9 cellular contexts compared by ENCODE assay signal in the genomic region with DNA sequence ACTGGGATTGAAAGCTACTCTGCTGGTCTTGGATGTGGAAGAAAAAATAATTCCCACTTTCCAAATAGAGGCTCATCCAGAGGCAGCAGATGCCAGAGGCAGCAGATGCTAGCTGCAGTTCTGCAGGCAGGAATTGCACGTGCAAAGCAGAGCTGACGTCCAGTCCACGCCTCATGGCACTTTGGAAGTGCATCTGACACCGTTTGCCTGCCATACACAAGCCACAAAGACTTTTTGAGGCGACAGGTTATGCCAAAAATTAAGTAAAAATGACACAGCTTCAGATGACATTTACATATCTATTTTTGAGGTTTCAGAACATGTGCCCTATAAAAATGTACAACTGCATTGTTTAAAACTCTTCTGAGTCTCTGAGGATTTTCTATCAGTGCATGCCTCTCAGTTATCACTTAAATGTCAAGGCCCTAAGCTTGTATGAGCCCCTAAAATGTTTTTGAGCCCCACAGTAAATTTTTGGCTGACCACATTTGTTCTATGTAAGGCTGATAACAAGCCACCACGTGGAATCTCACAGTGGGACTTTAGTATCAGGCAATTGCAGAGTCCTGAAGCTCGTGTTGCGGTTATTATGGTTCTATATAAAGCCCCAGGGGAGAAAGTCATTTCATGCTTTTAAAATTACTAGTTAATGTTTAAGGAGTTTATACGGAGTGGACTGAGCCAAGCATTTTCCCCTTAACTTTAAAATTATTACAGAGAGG.
DNase-seq lines count a peak whose midpoint lies in the region; ATAC-seq and TF ChIP-seq lines count a peak whose summit lies in the region.
"Had no signal": no experiment of that assay in that cellular context is flagged by ENCODE, and none has a peak within 500 bp of the region (broad histone marks: within the 10 kb centered on the region; RNA-seq: fewer than 3 reads in every experiment).

No MANE protein-coding gene starts in this region.

- ATAC-seq in GM19035 (IDR thresholded peaks at IDR 0.05; ENCODE audit: unreplicated experiment) (peak; percentile 68), HG03135 (IDR thresholded peaks at IDR 0.05; ENCODE audit: unreplicated experiment) (peak; percentile 83), upper lobe of right lung (no peak), gastrocnemius medialis (no peak)
- ATAC-seq in activated CD8-positive, alpha-beta T cell treated with anti-CD3 and anti-CD28 coated beads, Interleukin-2, amount 10 ng/mL, durations not matched to agents 7 days and 5 days: peak; percentile 17

- peak overlapping the region; percentile 8 for H3K27ac Mint-ChIP-seq in activated CD8-positive, alpha-beta T cell treated with anti-CD3 and anti-CD28 coated beads, Interleukin-2, amount 10 ng/mL, durations not matched to agents 7 days and 5 days

- no peaks in the 10 kb centered on the region for H3K27me3 Mint-ChIP-seq in activated CD8-positive, alpha-beta T cell treated with anti-CD3 and anti-CD28 coated beads, Interleukin-2, amount 10 ng/mL, durations not matched to agents 7 days and 5 days (ENCODE audit: low read depth)

- H3K36me3 Mint-ChIP-seq in activated CD8-positive, alpha-beta T cell treated with anti-CD3 and anti-CD28 coated beads, Interleukin-2, amount 10 ng/mL, durations not matched to agents 7 days and 5 days (ENCODE audit: low read depth): peaks cover 17% of the 10 kb centered on the region

- TF ChIP-seq POLR2A in gastrocnemius medialis (IDR thresholded peaks at IDR 0.05): no peak

- no peak overlapping the region for H3K4me3 Mint-ChIP-seq in activated CD8-positive, alpha-beta T cell treated with anti-CD3 and anti-CD28 coated beads, Interleukin-2, amount 10 ng/mL, durations not matched to agents 7 days and 5 days

- POLR2A ChIA-PET in AG04450 (lab: Yijun Ruan, JAX): interaction anchor here (0.6 to 1.5 kb wide), 2 partner anchors 81 to 219 kb away, joined by 3 to 4 read pairs; no protein-coding TSS in a partner anchor
- POLR2A ChIA-PET in activated CD8-positive, alpha-beta T cell treated with anti-CD3 and anti-CD28 coated beads, Interleukin-2, amount 10 ng/mL, durations not matched to agents 7 days and 5 days (lab: Charles Lee): interaction anchor here (0.5 kb wide), 1 partner anchor 18 kb away, joined by 3 read pairs; no protein-coding TSS in a partner anchor

- H3K4me3 ChIP-seq in AG04450 (ENCODE audit: low read depth, low read length) (no peak overlapping the region), upper lobe of right lung (no peak overlapping the region), gastrocnemius medialis (no peak overlapping the region)

- H3K9me3 ChIP-seq in AG04450 (ENCODE audit: control insufficient read depth, insufficient read depth, low read length) (no peaks in the 10 kb centered on the region), upper lobe of right lung (no peaks in the 10 kb centered on the region), gastrocnemius medialis (no peaks in the 10 kb centered on the region)

- H3K4me1 ChIP-seq in upper lobe of right lung (peaks cover 9% of the 10 kb centered on the region), gastrocnemius medialis (peaks cover 0 to 11% of the 10 kb centered on the region in 2 donors)

- CTCF ChIA-PET in AG04450 (lab: Charles Lee): no interaction called here
- CTCF ChIA-PET in activated CD8-positive, alpha-beta T cell treated with anti-CD3 and anti-CD28 coated beads, Interleukin-2, amount 10 ng/mL, durations not matched to agents 7 days and 5 days (lab: Charles Lee): interaction anchor here (0.8 to 1.3 kb wide), 6 partner anchors 11 to 92 kb away, joined by 3 to 4 read pairs (median 3); no protein-coding TSS in a partner anchor

- intact Hi-C loops in upper lobe of right lung (cut with DNase I) (no loop called here), gastrocnemius medialis (cut with DNase I; ENCODE audit: low total_unique reads) (no loop called here)

- no peak for TF ChIP-seq CTCF in AG04450 (IDR thresholded peaks at IDR 0.05; ENCODE audit: low read depth, low read length)
- no peak for TF ChIP-seq CTCF in upper lobe of right lung (IDR thresholded peaks at IDR 0.05)
- TF ChIP-seq CTCF in gastrocnemius medialis (IDR thresholded peaks at IDR 0.05 in 4 of 5, conservative IDR thresholded peaks at IDR 0.05 in 1 of 5): no peak

- H3K27ac ChIP-seq in AG04450 (ENCODE audit: low read depth, low read length) (peak overlapping the region; percentile 48), upper lobe of right lung (no peak overlapping the region), gastrocnemius medialis (no peak overlapping the region)
- H3K27ac ChIP-seq: epithelial cell of prostate had no signal

- H3K9me3 Mint-ChIP-seq in activated CD8-positive, alpha-beta T cell treated with anti-CD3 and anti-CD28 coated beads, Interleukin-2, amount 10 ng/mL, durations not matched to agents 7 days and 5 days (ENCODE audit: insufficient read depth): peaks cover 4% of the 10 kb centered on the region

- in situ Hi-C loops in gastrocnemius medialis (cut with MboI; ENCODE audit: low sequenced_read_pairs in 4 of 4): no loop called here

- peaks cover 59% of the 10 kb centered on the region for H3K4me1 Mint-ChIP-seq in activated CD8-positive, alpha-beta T cell treated with anti-CD3 and anti-CD28 coated beads, Interleukin-2, amount 10 ng/mL, durations not matched to agents 7 days and 5 days (ENCODE audit: low read depth)

- DNase-seq in AG04450 (ENCODE audit: low read depth, low spot score) (no peak), myocyte (ENCODE audit: low read depth) (peak; percentile 47), iPS-NIHi11 (ENCODE audit: low spot score) (no peak), upper lobe of right lung (no peak), gastrocnemius medialis (no peak)
- no peak for DNase-seq in activated CD8-positive, alpha-beta T cell treated with anti-CD3 and anti-CD28 coated beads, Interleukin-2, amount 10 ng/mL, durations not matched to agents 7 days and 5 days

- H3K27me3 ChIP-seq in AG04450 (ENCODE audit: control insufficient read depth, insufficient read depth, low read length) (no peaks in the 10 kb centered on the region), upper lobe of right lung (no peaks in the 10 kb centered on the region), gastrocnemius medialis (no peaks in the 10 kb centered on the region)

- H3K36me3 ChIP-seq in upper lobe of right lung: no peaks in the 10 kb centered on the region
- no peaks in the 10 kb centered on the region for H3K36me3 ChIP-seq in gastrocnemius medialis

Comparison
In these comparisons a context has a peak if more than half of its experiments do, and no peak if none do; other contexts are left out.
1. ATAC-seq: peak in GM19035 (single experiment), HG03135 (single experiment) and activated CD8-positive, alpha-beta T cell treated with anti-CD3 and anti-CD28 coated beads, Interleukin-2, amount 10 ng/mL, durations not matched to agents 7 days and 5 days (single experiment); none in upper lobe of right lung (single experiment) and gastrocnemius medialis (0 of 2).